ENCODE assay signal across 20 cellular contexts in the genomic region with DNA sequence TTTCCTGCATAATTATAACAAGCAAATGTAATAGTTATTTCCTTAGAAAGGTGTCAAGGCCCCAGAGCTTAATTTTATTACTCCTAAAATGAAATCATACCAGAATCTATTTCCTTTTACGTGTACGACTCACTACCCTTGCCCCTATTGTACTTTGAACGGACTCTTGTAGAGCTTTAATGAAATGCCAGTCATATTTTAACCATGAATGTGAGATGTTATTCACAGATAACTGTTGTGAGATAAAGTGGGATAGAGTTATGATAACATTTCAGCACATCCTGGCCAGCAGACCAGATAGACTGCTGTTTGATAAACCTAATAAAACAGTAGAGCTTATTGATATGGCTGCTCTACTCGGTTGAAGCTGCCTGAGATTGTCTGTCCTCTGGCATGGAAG.
"Had no signal": no experiment of that assay in that cellular context is flagged by ENCODE, and none has a peak within 500 bp of the region (broad histone marks: within the 10 kb centered on the region; RNA-seq: fewer than 3 reads in every experiment).

No MANE protein-coding gene starts in this region.

- DNase-seq: activated CD4-positive, alpha-beta T cell treated with anti-CD3 and anti-CD28 coated beads for 48 hours; activated CD4-positive, CD25-positive, alpha-beta regulatory T cell; activated CD8-positive, alpha-beta T cell treated with anti-CD3 and anti-CD28 coated beads for 36 hours; activated naive CD4-positive, alpha-beta T cell; activated naive CD8-positive, alpha-beta T cell treated with anti-CD3 and anti-CD28 coated beads, Interleukin-2, amount 10 ng/mL, durations not matched to agents 7 days and 5 days; activated T-cell treated with anti-CD3 and anti-CD28 coated beads, Interleukin-2, amount 50 U/mL, for 1 hour; aorta; cerebellar nuclear complex; effector CD8-positive, alpha-beta T cell; lower lobe of right lung; occipital lobe; stimulated activated CD4-positive, alpha-beta T cell treated with anti-CD3 and anti-CD28 coated beads, Interleukin-15, amount 100 ng/mL, for 24 hours; stimulated activated CD4-positive, alpha-beta T cell treated with anti-CD3 and anti-CD28 coated beads, Interleukin-2, amount 100 ng/mL, for 48 hours; stimulated activated naive CD8-positive, alpha-beta T cell treated with anti-CD3 and anti-CD28 coated beads, Interleukin-15, amount 100 ng/mL, for 72 hours; T-helper 1 cell; T-helper 9 cell had no signal

- ATAC-seq: activated CD8-positive, alpha-beta T cell treated with anti-CD3 and anti-CD28 coated beads for 36 hours; activated T-helper 17 cell treated with anti-CD3 and anti-CD28 coated beads, Interleukin-2, amount 50 U/mL, for 72 hours; lower lobe of right lung; stimulated activated naive CD8-positive, alpha-beta T cell treated with anti-CD3 and anti-CD28 coated beads, Interleukin-15, amount 100 ng/mL, for 72 hours had no signal

- H3K36me3 ChIP-seq: esophagus muscularis mucosa, lower lobe of right lung, suprapubic skin, vagina had no signal

- H3K4me1 ChIP-seq: esophagus muscularis mucosa, lower lobe of right lung, suprapubic skin, vagina had no signal

- H3K27ac ChIP-seq: esophagus muscularis mucosa, lower lobe of right lung, suprapubic skin, vagina had no signal

- H3K9me3 ChIP-seq: esophagus muscularis mucosa, lower lobe of right lung, suprapubic skin, vagina had no signal

- H3K27me3 ChIP-seq: esophagus muscularis mucosa, suprapubic skin, vagina had no signal

- H3K4me3 ChIP-seq: esophagus muscularis mucosa, lower lobe of right lung, suprapubic skin, vagina had no signal
